Comparison of ENCODE assay signal across 1 cellular context in genomic region chr6:31922942-31923341, GRCh38.
TF ChIP-seq lines count a peak whose summit lies in the region.

No MANE protein-coding gene starts in this region.

TF ChIP-seq in HCT116, 20 proteins besides CTCF, POLR2A, EP300 and RAD21 (continued from another document):
- TF ChIP-seq, protein P1, sequence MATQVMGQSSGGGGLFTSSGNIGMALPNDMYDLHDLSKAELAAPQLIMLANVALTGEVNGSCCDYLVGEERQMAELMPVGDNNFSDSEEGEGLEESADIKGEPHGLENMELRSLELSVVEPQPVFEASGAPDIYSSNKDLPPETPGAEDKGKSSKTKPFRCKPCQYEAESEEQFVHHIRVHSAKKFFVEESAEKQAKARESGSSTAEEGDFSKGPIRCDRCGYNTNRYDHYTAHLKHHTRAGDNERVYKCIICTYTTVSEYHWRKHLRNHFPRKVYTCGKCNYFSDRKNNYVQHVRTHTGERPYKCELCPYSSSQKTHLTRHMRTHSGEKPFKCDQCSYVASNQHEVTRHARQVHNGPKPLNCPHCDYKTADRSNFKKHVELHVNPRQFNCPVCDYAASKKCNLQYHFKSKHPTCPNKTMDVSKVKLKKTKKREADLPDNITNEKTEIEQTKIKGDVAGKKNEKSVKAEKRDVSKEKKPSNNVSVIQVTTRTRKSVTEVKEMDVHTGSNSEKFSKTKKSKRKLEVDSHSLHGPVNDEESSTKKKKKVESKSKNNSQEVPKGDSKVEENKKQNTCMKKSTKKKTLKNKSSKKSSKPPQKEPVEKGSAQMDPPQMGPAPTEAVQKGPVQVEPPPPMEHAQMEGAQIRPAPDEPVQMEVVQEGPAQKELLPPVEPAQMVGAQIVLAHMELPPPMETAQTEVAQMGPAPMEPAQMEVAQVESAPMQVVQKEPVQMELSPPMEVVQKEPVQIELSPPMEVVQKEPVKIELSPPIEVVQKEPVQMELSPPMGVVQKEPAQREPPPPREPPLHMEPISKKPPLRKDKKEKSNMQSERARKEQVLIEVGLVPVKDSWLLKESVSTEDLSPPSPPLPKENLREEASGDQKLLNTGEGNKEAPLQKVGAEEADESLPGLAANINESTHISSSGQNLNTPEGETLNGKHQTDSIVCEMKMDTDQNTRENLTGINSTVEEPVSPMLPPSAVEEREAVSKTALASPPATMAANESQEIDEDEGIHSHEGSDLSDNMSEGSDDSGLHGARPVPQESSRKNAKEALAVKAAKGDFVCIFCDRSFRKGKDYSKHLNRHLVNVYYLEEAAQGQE (IDR thresholded peaks at IDR 0.05; ENCODE audit: low read depth): no peak
- TF ChIP-seq ZFX (IDR thresholded peaks at IDR 0.05) (no peak), SRF (IDR thresholded peaks at IDR 0.05; ENCODE audit: low read depth) (no peak), FOSL1 (IDR thresholded peaks at IDR 0.05; ENCODE audit: low read depth) (no peak), ZNF274 (IDR thresholded peaks at IDR 0.05; ENCODE audit: low read depth, low read length) (no peak)
